ENCODE assay signal across 8 cellular contexts in genomic region chr1:66925944-66926343, GRCh38. TPM values are rescaled to one million over a fixed set of nuclear protein-coding genes. Genes with fewer than 3 reads are reported as not detected.
DNase-seq lines count a peak whose midpoint lies in the region; ATAC-seq, FAIRE-seq and TF ChIP-seq lines count a peak whose summit lies in the region.

No MANE protein-coding gene starts in this region.

- H3K9me3 ChIP-seq in H9 (ENCODE audit: control insufficient read depth, low read depth, low read length) (no peaks in the 10 kb centered on the region), small intestine (ENCODE audit: control insufficient read depth, low read depth) (no peaks in the 10 kb centered on the region)

- no peaks in the 10 kb centered on the region for H3K27me3 Mint-ChIP-seq in H9 (ENCODE audit: low read depth)
- no peaks in the 10 kb centered on the region for H3K27me3 Mint-ChIP-seq in WTC11 (ENCODE audit: low read depth)
- H3K27me3 Mint-ChIP-seq in glutamatergic neuron (ENCODE audit: unreplicated experiment): peaks cover 5% of the 10 kb centered on the region

- no peaks in the 10 kb centered on the region for H4K20me1 ChIP-seq in H9 (ENCODE audit: control insufficient read depth, insufficient read depth, insufficient read length)

- CTCF ChIA-PET in WTC11 (lab: Charles Lee): interaction anchor here (2.1 kb wide), 1 partner anchor 223 kb away, joined by 6 read pairs; no protein-coding TSS in a partner anchor

- DNase-seq in AG09309 (ENCODE audit: low read depth): no peak
- DNase-seq in H9: no peak
- DNase-seq in WTC11 (ENCODE audit: low spot score): no peak
- peak; percentile 43 for DNase-seq in glutamatergic neuron
- DNase-seq in small intestine: no peak
- no peak for DNase-seq in activated gamma-delta T cell treated with Interleukin-2 at 50 U/mL for 16 hours
- no peak for DNase-seq in GF-D8 (lab: John Stamatoyannopoulos, UW)

- no peak for FAIRE-seq in small intestine (lab: Jason Lieb, UNC)

- no peaks in the 10 kb centered on the region for H3K36me3 ChIP-seq in small intestine (ENCODE audit: control insufficient read depth in 2 of 2, insufficient read depth in 2 of 2, low read length in 2 of 2)

- H3K56ac ChIP-seq in H9 (ENCODE audit: insufficient read length, low read depth, low read length): no peak overlapping the region

- no peak overlapping the region for H3K23ac ChIP-seq in H9 (ENCODE audit: insufficient read length, low read depth, low read length)

- no peak overlapping the region for H2BK12ac ChIP-seq in H9 (ENCODE audit: insufficient read length, low read depth, low read length)

- H2AFZ ChIP-seq in H9 (ENCODE audit: low read length): no peak overlapping the region

- no peak overlapping the region for H4K91ac ChIP-seq in H9 (ENCODE audit: insufficient read length, low read depth, low read length)

- H3K4me3 ChIP-seq in AG09309 (ENCODE audit: control insufficient read depth, low read depth, low read length) (peak overlapping the region; percentile 68), small intestine (ENCODE audit: low read depth in 1 of 2, low read length in 2 of 2) (peak overlapping the region in 1 of 2 donors; percentile 89)

- H3K27ac ChIP-seq in H9 (ENCODE audit: insufficient read length, low read depth, low read length) (peak overlapping the region; percentile 2), small intestine (ENCODE audit: low read depth in 1 of 2, low read length in 1 of 2) (peak overlapping the region; percentile 71 to 99)

- no CpG with 5 or more reads among the region's 9 CpGs for WGBS in H9 (ENCODE audit: extremely low coverage, insufficient read length, low lambda C conversion rate)
- WGBS in small intestine, 3 donors: 36 to 41% (median 37%) methylated on average over 9 of the region's 9 CpGs

- no peak overlapping the region for H2BK5ac ChIP-seq in H9 (ENCODE audit: insufficient read length, low read length)

- no peak overlapping the region for H2BK120ac ChIP-seq in H9 (ENCODE audit: low read depth, low read length, poor library complexity, severe bottlenecking)

- H2AK5ac ChIP-seq in H9 (ENCODE audit: insufficient read length, low read length): no peak overlapping the region

- ATAC-seq in WTC11 (no peak), HG02970 (IDR thresholded peaks at IDR 0.05; ENCODE audit: low FRiP score, unreplicated experiment) (no peak)

- H3K4me3 Mint-ChIP-seq in H9 (peak overlapping the region; percentile 87 to 93), WTC11 (peak overlapping the region; percentile 93), glutamatergic neuron (ENCODE audit: unreplicated experiment) (peak overlapping the region; percentile 94)

- peak overlapping the region; percentile 98 to 99 (median 98); a peak in 6 of 7 replicates for H3K27ac Mint-ChIP-seq in H9
- peak overlapping the region; percentile 98 for H3K27ac Mint-ChIP-seq in WTC11
- H3K27ac Mint-ChIP-seq in glutamatergic neuron (ENCODE audit: unreplicated experiment): peak overlapping the region; percentile 95

- H3K79me1 ChIP-seq in H9 (ENCODE audit: insufficient read depth, low read depth, low read length, poor library complexity, severe bottlenecking): no peaks in the 10 kb centered on the region

- H4K8ac ChIP-seq in H9 (replicated peaks; ENCODE audit: insufficient read length, low read depth, low read length): no peak overlapping the region

- H3K18ac ChIP-seq in H9 (ENCODE audit: insufficient read length, low read depth, low read length): no peak overlapping the region

- H3K36me3 Mint-ChIP-seq in H9 (ENCODE audit: insufficient read depth in 1 of 3, low read depth in 3 of 3) (peaks cover 0 to under 1% (median 0%) of the 10 kb centered on the region in 3 experiments; a peak in 3 of 7 replicates), WTC11 (no peaks in the 10 kb centered on the region), glutamatergic neuron (ENCODE audit: unreplicated experiment) (no peaks in the 10 kb centered on the region)

- H3K27me3 ChIP-seq in H9 (ENCODE audit: insufficient read depth, low read length) (no peaks in the 10 kb centered on the region), small intestine (ENCODE audit: control insufficient read depth in 2 of 2, insufficient read depth in 2 of 2, low read length in 2 of 2) (no peaks in the 10 kb centered on the region)

- H3T11ph ChIP-seq in H9 (ENCODE audit: low read length): no peak overlapping the region

- H2BK15ac ChIP-seq in H9 (ENCODE audit: low read depth, low read length): no peak overlapping the region

- H3K4me2 ChIP-seq in H9 (ENCODE audit: insufficient read depth, insufficient read length, low read length): peak overlapping the region; percentile 97

- TF ChIP-seq CTCF in AG09309 (IDR thresholded peaks at IDR 0.05; ENCODE audit: control insufficient read depth, insufficient read depth, low read depth, low read length, missing control alignments) (no peak), H9 (conservative IDR thresholded peaks at IDR 0.05) (no peak), WTC11 (IDR thresholded peaks at IDR 0.05) (no peak), glutamatergic neuron (IDR thresholded peaks at IDR 0.05; ENCODE audit: partially characterized antibody, unreplicated experiment) (no peak)

- H2BK20ac ChIP-seq in H9 (ENCODE audit: low read depth, low read length, poor library complexity, severe bottlenecking): no peak overlapping the region

- peaks cover 15% of the 10 kb centered on the region for H3K23me2 ChIP-seq in H9 (ENCODE audit: insufficient read length, low read depth, low read length, poor library complexity, severe bottlenecking)

- H3K79me2 ChIP-seq in H9 (ENCODE audit: insufficient read depth, low read length): peaks cover 4% of the 10 kb centered on the region; the same call in 1 of the 2 replicates

- no peak overlapping the region for H3K4ac ChIP-seq in H9 (ENCODE audit: low read depth, low read length)

- H3K9me3 Mint-ChIP-seq in H9: no peaks in the 10 kb centered on the region
- H3K9me3 Mint-ChIP-seq in WTC11: no peaks in the 10 kb centered on the region
- peaks cover 8% of the 10 kb centered on the region for H3K9me3 Mint-ChIP-seq in glutamatergic neuron (ENCODE audit: unreplicated experiment)

- H3K4me1 Mint-ChIP-seq in H9 (peaks cover 30 to 31% of the 10 kb centered on the region in 2 experiments), WTC11 (peaks cover 37% of the 10 kb centered on the region), glutamatergic neuron (ENCODE audit: low read depth, unreplicated experiment) (peaks cover 15% of the 10 kb centered on the region)

- no peak overlapping the region for H3K14ac ChIP-seq in H9 (ENCODE audit: insufficient read depth, low read length)

- H3K4me1 ChIP-seq in H9 (ENCODE audit: insufficient read depth, low read length) (no peaks in the 10 kb centered on the region), small intestine (ENCODE audit: control insufficient read depth in 2 of 2, insufficient read depth in 1 of 2, low read depth in 1 of 2, low read length in 1 of 2) (peaks cover 2 to 7% of the 10 kb centered on the region in 2 donors)

- POLR2A ChIA-PET in WTC11 (lab: Charles Lee): interaction anchor here (1.3 to 1.9 kb wide), 2 partner anchors 8 to 128 kb away, joined by 5 to 6 read pairs; partner anchors contain the start of gene SLC35D1

- peak overlapping the region; percentile 79 for H3K9ac ChIP-seq in H9 (ENCODE audit: extremely low read depth, insufficient read length, low read length)

- H4K5ac ChIP-seq in H9 (ENCODE audit: insufficient read length, low read depth, low read length): no peak overlapping the region

TF ChIP-seq in WTC11, 78 proteins besides CTCF, POLR2A, EP300 and RAD21 (continues in another document):
- TF ChIP-seq TP53 (CRISPR knock-in tag; IDR thresholded peaks at IDR 0.05) (no peak), MAX (CRISPR knock-in tag; IDR thresholded peaks at IDR 0.05) (no peak), ZNF416 (CRISPR knock-in tag; IDR thresholded peaks at IDR 0.05) (no peak), NFE2L1 (CRISPR knock-in tag; IDR thresholded peaks at IDR 0.05) (no peak), RELA (CRISPR knock-in tag; IDR thresholded peaks at IDR 0.05; ENCODE audit: borderline replicate concordance) (no peak), SOX15 (CRISPR knock-in tag; IDR thresholded peaks at IDR 0.05) (no peak), FOXK1 (CRISPR knock-in tag; IDR thresholded peaks at IDR 0.05) (no peak), CBFB (CRISPR knock-in tag; IDR thresholded peaks at IDR 0.05; ENCODE audit: low read depth) (no peak), ZNF263 (CRISPR knock-in tag; IDR thresholded peaks at IDR 0.05; ENCODE audit: low read depth) (no peak), FOXJ3 (CRISPR knock-in tag; IDR thresholded peaks at IDR 0.05; ENCODE audit: borderline replicate concordance) (no peak)
- TF ChIP-seq, protein P1, sequence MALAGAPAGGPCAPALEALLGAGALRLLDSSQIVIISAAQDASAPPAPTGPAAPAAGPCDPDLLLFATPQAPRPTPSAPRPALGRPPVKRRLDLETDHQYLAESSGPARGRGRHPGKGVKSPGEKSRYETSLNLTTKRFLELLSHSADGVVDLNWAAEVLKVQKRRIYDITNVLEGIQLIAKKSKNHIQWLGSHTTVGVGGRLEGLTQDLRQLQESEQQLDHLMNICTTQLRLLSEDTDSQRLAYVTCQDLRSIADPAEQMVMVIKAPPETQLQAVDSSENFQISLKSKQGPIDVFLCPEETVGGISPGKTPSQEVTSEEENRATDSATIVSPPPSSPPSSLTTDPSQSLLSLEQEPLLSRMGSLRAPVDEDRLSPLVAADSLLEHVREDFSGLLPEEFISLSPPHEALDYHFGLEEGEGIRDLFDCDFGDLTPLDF (CRISPR knock-in tag; IDR thresholded peaks at IDR 0.05): no peak

RNA-seq across cellular contexts. Expression of gene MIER1, which starts 1.2 kb away (rescaled TPM):
- total RNA-seq in H9 (2021): 28.5 and 29.7 TPM in 2 replicates
- total RNA-seq in WTC11 (2021): 30.0 to 31.0 TPM (median 30.4 TPM) in 3 replicates
- total RNA-seq in glutamatergic neuron (ENCODE audit: unreplicated experiment): 19.0 TPM
- 10 to 100 TPM; 13.0 to 21.5 (median 15.1) TPM for polyA plus RNA-seq in small intestine

RNA-seq across cellular contexts. Expression of gene DNAI4, which starts 1.3 kb away (rescaled TPM):
- total RNA-seq in H9 (2021) (0.81 and 1.4 TPM in 2 replicates), WTC11 (2021) (1.6 to 2.7 TPM (median 2.1 TPM) in 3 replicates), glutamatergic neuron (ENCODE audit: unreplicated experiment) (0.78 TPM)
- 1 to 10 TPM in 1 of 3 donors, under 1 TPM in 2; 0.54 to 1.1 (median 0.81) TPM for polyA plus RNA-seq in small intestine
